ENCODE assay signal across 22 cellular contexts in genomic region chr1:116971481-116971880, GRCh38. TPM values are rescaled to one million over a fixed set of nuclear protein-coding genes. Genes with fewer than 3 reads are reported as not detected.
DNase-seq lines count a peak whose midpoint lies in the region; ATAC-seq, FAIRE-seq and TF ChIP-seq lines count a peak whose summit lies in the region.
"Had no signal": no experiment of that assay in that cellular context is flagged by ENCODE, and none has a peak within 500 bp of the region (broad histone marks: within the 10 kb centered on the region; RNA-seq: fewer than 3 reads in every experiment).

No MANE protein-coding gene starts in this region.

- WGBS in HepG2 (ENCODE audit: low lambda C conversion rate) = 30% methylated on average over 3 of the region's 3 CpGs
- 52 to 66% methylated on average over 3 of the region's 3 CpGs for WGBS in body of pancreas, 2 donors

- TF ChIP-seq RAD21 in HepG2 (CRISPR knock-in tag; IDR thresholded peaks at IDR 0.05) = no peak

- peak; percentile 18 for DNase-seq in M059J (ENCODE audit: low read depth)
- DNase-seq in SK-N-DZ (ENCODE audit: low spot score) = peak; percentile 48
- peak; percentile 68 for DNase-seq in foreskin melanocyte
- peak; percentile 54 for DNase-seq in pons (ENCODE audit: low spot score)
- DNase-seq in HepG2 (ENCODE audit: low spot score) = no peak
- DNase-seq in GM12891 (ENCODE audit: insufficient read length, low spot score) = no peak
- no peak for DNase-seq in body of pancreas
- DNase-seq: activated CD8-positive, alpha-beta memory T cell treated with anti-CD3 and anti-CD28 coated beads, Interleukin-2, amount 50 U/mL, for 48 hours; activated gamma-delta T cell treated with Interleukin-2 at 50 U/mL for 16 hours; AML-193; effector memory CD4-positive, alpha-beta T cell; immature natural killer cell; lower lobe of right lung; NCI-H1694 treated with DMSO at 0.1 percent for 48 hours; NCI-H226; RPMI8226; stimulated activated CD4-positive, alpha-beta T cell treated with anti-CD3 and anti-CD28 coated beads, Interleukin-2, amount 100 ng/mL, for 24 hours; stimulated activated naive CD4-positive, alpha-beta T cell treated with Interleukin-2 at 50 U/mL for 16 hours; T-helper 1 cell; upper lobe of left lung had no signal

- H3K79me2 ChIP-seq in HepG2 (ENCODE audit: insufficient read depth, low read length) = no peaks in the 10 kb centered on the region

- in situ Hi-C loops in HepG2 (cut with HindIII; ENCODE audit: extremely low pct_ligation_motif_present, low pct_unique_long_range_greater_than_20kb) = no loop called here

- CTCF ChIA-PET in HepG2 (lab: Yijun Ruan, JAX; ENCODE audit: low intra/inter-chr PET ratio, low total read pairs) = no interaction called here

- TF ChIP-seq EP300 in HepG2 (IDR thresholded peaks at IDR 0.05; ENCODE audit: low read depth in 2 of 2, low read length in 2 of 2) = no peak
- no peak for TF ChIP-seq EP300 in HepG2 (CRISPR knock-in tag; IDR thresholded peaks at IDR 0.05; ENCODE audit: borderline replicate concordance)

- no peaks in the 10 kb centered on the region for H3K4me1 ChIP-seq in HepG2 (ENCODE audit: insufficient read depth, low read length)
- peaks cover 6% of the 10 kb centered on the region for H3K4me1 ChIP-seq in body of pancreas
- H3K4me1 ChIP-seq: upper lobe of left lung had no signal

- H3K9me3 ChIP-seq in HepG2 (ENCODE audit: low read length) = no peaks in the 10 kb centered on the region
- H3K9me3 ChIP-seq in body of pancreas = no peaks in the 10 kb centered on the region
- H3K9me3 ChIP-seq: lower lobe of right lung, upper lobe of left lung had no signal

- no peaks in the 10 kb centered on the region for H3K27me3 ChIP-seq in HepG2 (ENCODE audit: control insufficient read depth in 1 of 2, insufficient read depth in 2 of 2, low read length in 2 of 2)
- no peaks in the 10 kb centered on the region for H3K27me3 ChIP-seq in body of pancreas
- H3K27me3 ChIP-seq: upper lobe of left lung had no signal

- TF ChIP-seq POLR2A in HepG2 (IDR thresholded peaks at IDR 0.05; ENCODE audit: insufficient read depth in 1 of 2, low read depth in 2 of 2, low read length in 2 of 2) = no peak
- TF ChIP-seq POLR2A in GM12891 (IDR thresholded peaks at IDR 0.05; ENCODE audit: low read depth, low read length) = no peak
- no peak for TF ChIP-seq POLR2A in body of pancreas (IDR thresholded peaks at IDR 0.05)

- BruUV-seq in HepG2 (replicated peaks; lab: Mats Ljungman, UMichigan) = no TSS peak

- H4K20me1 ChIP-seq in HepG2 (ENCODE audit: insufficient read depth, low read length) = no peaks in the 10 kb centered on the region

- H3K36me3 ChIP-seq in HepG2 (replicated peaks in 1 of 2; ENCODE audit: control insufficient read depth in 1 of 2, insufficient read depth in 2 of 2, low read length in 2 of 2) = no peaks in the 10 kb centered on the region
- H3K36me3 ChIP-seq in body of pancreas (replicated peaks in 1 of 2; ENCODE audit: insufficient read depth in 1 of 2, low read depth in 2 of 2) = peaks cover 3 to 5% of the 10 kb centered on the region in 2 donors
- H3K36me3 ChIP-seq: upper lobe of left lung had no signal

- FAIRE-seq in HepG2 (lab: Jason Lieb, UNC) = no peak
- no peak for FAIRE-seq in GM12891 (lab: Jason Lieb, UNC)

- ATAC-seq in HepG2 (no peak), HG03520 (IDR thresholded peaks at IDR 0.05; ENCODE audit: unreplicated experiment) (no peak), body of pancreas (no peak)

- H3K9ac ChIP-seq in HepG2 (ENCODE audit: insufficient read depth, low read depth, low read length) = no peak overlapping the region

- intact Hi-C loops in HepG2 (cut with micrococcal nuclease; ENCODE audit: unreplicated experiment) = no loop called here
- intact Hi-C loops in body of pancreas (cut with DNase I) = no loop called here

- TF ChIP-seq CTCF in HepG2 (CRISPR knock-in tag; IDR thresholded peaks at IDR 0.05) (no peak), body of pancreas (IDR thresholded peaks at IDR 0.05) (no peak)

- H3K27ac ChIP-seq in HepG2 (ENCODE audit: extremely low read length, insufficient read depth, low read length) = no peak overlapping the region
- H3K27ac ChIP-seq in body of pancreas = no peak overlapping the region
- H3K27ac ChIP-seq: lower lobe of right lung, upper lobe of left lung had no signal

- H2AFZ ChIP-seq in HepG2 (ENCODE audit: low read length) = no peak overlapping the region

- POLR2A ChIA-PET in HepG2 (lab: Yijun Ruan, JAX) = no interaction called here

- H3K4me2 ChIP-seq in HepG2 (ENCODE audit: low read depth, low read length) = no peak overlapping the region

- no peak overlapping the region for H3K4me3 ChIP-seq in HepG2 (replicated peaks in 1 of 3; ENCODE audit: insufficient read depth in 1 of 3, low read depth in 2 of 3, low read length in 3 of 3)
- H3K4me3 ChIP-seq in body of pancreas = no peak overlapping the region
- H3K4me3 ChIP-seq: lower lobe of right lung, upper lobe of left lung had no signal

TF ChIP-seq in HepG2, 621 proteins besides CTCF, POLR2A, EP300 and RAD21:
- TF ChIP-seq SMC3 (IDR thresholded peaks at IDR 0.05; ENCODE audit: low read length) (no peak), ZNF12 (CRISPR knock-in tag; IDR thresholded peaks at IDR 0.05) (no peak), ZNF225 (CRISPR knock-in tag; IDR thresholded peaks at IDR 0.05) (no peak), THYN1 (CRISPR knock-in tag; IDR thresholded peaks at IDR 0.05; ENCODE audit: borderline replicate concordance, low read depth) (no peak)

TF ChIP-seq in GM12891, 5 proteins besides CTCF, POLR2A, EP300 and RAD21:
- no peak for TF ChIP-seq TAF1 (IDR thresholded peaks at IDR 0.05; ENCODE audit: low read depth, low read length)
- no peak for TF ChIP-seq PAX5 (IDR thresholded peaks at IDR 0.05; ENCODE audit: insufficient read depth, low read length, severe bottlenecking)
- TF ChIP-seq POLR2AphosphoS5 (IDR thresholded peaks at IDR 0.05; ENCODE audit: low read depth, low read length) = no peak
- no peak for TF ChIP-seq POU2F2 (IDR thresholded peaks at IDR 0.05; ENCODE audit: low read depth, low read length)
- no peak for TF ChIP-seq SPI1 (IDR thresholded peaks at IDR 0.05; ENCODE audit: low read depth, low read length)
TF ChIP-seq in GM12891: peak in this region for 0.

RNA-seq across cellular contexts. Expression of gene CD101, which starts 30.1 kb away (rescaled TPM):
- 0.07 and 1.2 TPM in 2 replicates for total RNA-seq in M059J (2014; rRNA removed; shearing (Covaris generic))
- polyA plus RNA-seq in SK-N-DZ (2014; cell fraction: cytosol; rRNA removed) = 0.29 and 0.42 TPM in 2 replicates
- 0.91 and 1.5 TPM in 2 replicates for polyA plus RNA-seq in SK-N-DZ (2014; cell fraction: nucleus; rRNA removed)
- total RNA-seq in HepG2 (2016; rRNA removed; fragmentation: Illumina TruSeq; extraction: Trizol) = 0.09 TPM in 1 of 2 replicates, not detected in the other
- total RNA-seq in HepG2 (2016; cell fraction: cytosol; rRNA removed; fragmentation: Illumina TruSeq; extraction: Trizol; ENCODE audit: low read depth) = not detected in 2 replicates
- not detected in 2 replicates for total RNA-seq in HepG2 (2016; cell fraction: insoluble cytoplasmic fraction; rRNA removed; fragmentation: Illumina TruSeq; extraction: Trizol)
- total RNA-seq in HepG2 (2016; cell fraction: membrane; rRNA removed; fragmentation: Illumina TruSeq; extraction: Trizol) = not detected in 2 replicates
- 0.19 TPM in 1 of 2 replicates, not detected in the other for total RNA-seq in HepG2 (2016; cell fraction: nucleus; rRNA removed; fragmentation: Illumina TruSeq; extraction: Trizol)
- 0.05 TPM in 1 of 2 replicates, not detected in the other for polyA plus RNA-seq in HepG2 (2011; rRNA removed)
- polyA plus RNA-seq in HepG2 (2011; cell fraction: cytosol; rRNA removed) = not detected in 2 replicates
- polyA plus RNA-seq in HepG2 (2011; cell fraction: nucleus; rRNA removed) = 0.03 TPM in 1 of 2 replicates, not detected in the other
- not detected in 2 replicates for polyA plus RNA-seq in HepG2 (2012)
- polyA plus RNA-seq in HepG2 (2016; cell fraction: cytosol; fragmentation: Illumina TruSeq; extraction: Trizol; ENCODE audit: low read depth) = not detected in 2 replicates
- not detected in 2 replicates for polyA plus RNA-seq in HepG2 (2016; cell fraction: insoluble cytoplasmic fraction; fragmentation: Illumina TruSeq; extraction: Trizol; ENCODE audit: low read depth)
- polyA plus RNA-seq in HepG2 (2016; cell fraction: membrane; fragmentation: Illumina TruSeq; extraction: Trizol; ENCODE audit: low read depth) = 0.06 TPM in 1 of 2 replicates, not detected in the other
- polyA plus RNA-seq in HepG2 (2016; cell fraction: nucleus; fragmentation: Illumina TruSeq; extraction: Trizol; ENCODE audit: insufficient read depth, low read depth) = 0.28 and 0.67 TPM in 2 replicates
- polyA minus RNA-seq in HepG2 (2011; rRNA and poly(A)+ RNA removed; ENCODE audit: low replicate concordance) = 2.0 TPM in 1 of 2 replicates, not detected in the other
- not detected in 2 replicates for polyA minus RNA-seq in HepG2 (2011; cell fraction: cytosol; rRNA and poly(A)+ RNA removed)
- polyA minus RNA-seq in HepG2 (2011; cell fraction: nucleus; rRNA and poly(A)+ RNA removed) = 0.25 TPM in 1 of 2 replicates, not detected in the other
- polyA plus RNA-seq in GM12891 (2012; ENCODE audit: low read depth, missing spikeins) = 0.59 TPM
- under 1 TPM; 0.26 to 0.33 TPM for total RNA-seq in body of pancreas
- total RNA-seq: fibroblast of lung had no signal
- polyA plus RNA-seq: fibroblast of lung had no signal

Comparison
In these comparisons a context has a peak if more than half of its experiments do, and no peak if none do; other contexts are left out.
1. DNase-seq: peak in M059J (single experiment), SK-N-DZ (single experiment), foreskin melanocyte (single experiment) and pons (single experiment); none in HepG2 (single experiment), GM12891 (single experiment) and body of pancreas (0 of 4).